In the genomic region with DNA sequence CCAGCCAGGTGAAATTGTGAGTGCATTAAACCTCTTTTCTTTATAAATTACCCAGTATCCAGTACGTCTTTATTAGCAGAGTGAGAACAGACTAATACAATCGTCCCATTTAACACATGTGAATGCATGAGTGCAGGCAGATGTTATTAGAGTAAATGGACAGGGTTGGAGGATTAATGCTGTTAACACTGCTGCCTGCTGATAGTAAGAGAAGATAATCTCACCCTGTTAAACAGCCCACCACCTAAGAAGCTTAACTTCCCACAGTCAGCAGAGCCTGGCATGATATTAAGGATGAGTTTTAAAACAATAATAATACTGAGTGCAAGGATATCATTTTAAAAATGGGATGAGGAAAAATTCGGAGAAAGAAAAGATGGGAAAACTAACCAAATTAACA, we compare ENCODE assay signal across 34 cellular contexts.
"Had no signal": no experiment of that assay in that cellular context is flagged by ENCODE, and none has a peak within 500 bp of the region (broad histone marks: within the 10 kb centered on the region; RNA-seq: fewer than 3 reads in every experiment).

No MANE protein-coding gene starts in this region.

- H3K4me3 Mint-ChIP-seq: activated CD4-positive, alpha-beta memory T cell treated with anti-CD3 and anti-CD28 coated beads for 36 hours; activated CD4-positive, alpha-beta T cell treated with anti-CD3 and anti-CD28 coated beads for 36 hours; activated CD4-positive, alpha-beta T cell treated with anti-CD3 and anti-CD28 coated beads, Interleukin-2, amount 10 ng/mL, durations not matched to agents 24 days and 14 days; activated CD8-positive, alpha-beta memory T cell treated with anti-CD3 and anti-CD28 coated beads, Interleukin-2, amount 10 ng/mL, durations not matched to agents 7 days and 5 days; activated CD8-positive, alpha-beta T cell treated with anti-CD3 and anti-CD28 coated beads, Interleukin-2, amount 10 ng/mL, durations not matched to agents 7 days and 5 days; activated naive CD4-positive, alpha-beta T cell treated with anti-CD3 and anti-CD28 coated beads for 36 hours; activated naive CD4-positive, alpha-beta T cell treated with anti-CD3 and anti-CD28 coated beads, Interleukin-2, amount 50 U/mL, for 24 hours; activated naive CD8-positive, alpha-beta T cell treated with anti-CD3 and anti-CD28 coated beads for 36 hours; activated naive CD8-positive, alpha-beta T cell treated with anti-CD3 and anti-CD28 coated beads, Interleukin-2, amount 50 U/mL, for 24 hours; activated T-helper 1 cell treated with anti-CD3 and anti-CD28 coated beads, Interleukin-12 subunit alpha, Interleukin-12 subunit beta, Interleukin-2, Interleukin-4 antibody, amounts not matched to agents 30 ng/mL and 10 ng/mL and 1 ng/mL, durations not matched to agents 14 hours and 24 hours and 36 hours; effector memory CD8-positive, alpha-beta T cell had no signal

- ATAC-seq: activated CD4-positive, alpha-beta T cell treated with anti-CD3 and anti-CD28 coated beads for 36 hours; activated CD8-positive, alpha-beta memory T cell treated with anti-CD3 and anti-CD28 coated beads, Interleukin-2, amount 10 ng/mL, durations not matched to agents 7 days and 5 days; activated CD8-positive, alpha-beta T cell treated with anti-CD3 and anti-CD28 coated beads, Interleukin-2, amount 10 ng/mL, durations not matched to agents 7 days and 5 days; activated naive CD8-positive, alpha-beta T cell treated with anti-CD3 and anti-CD28 coated beads, Interleukin-2, amount 50 U/mL, for 24 hours; body of pancreas; effector memory CD8-positive, alpha-beta T cell; foreskin keratinocyte; gastrocnemius medialis; heart left ventricle had no signal

- H3K27me3 ChIP-seq: adrenal gland, body of pancreas, esophagus muscularis mucosa, foreskin keratinocyte, gastrocnemius medialis, heart left ventricle had no signal

- FAIRE-seq: colon had no signal

- H3K27me3 Mint-ChIP-seq: activated CD4-positive, alpha-beta memory T cell treated with anti-CD3 and anti-CD28 coated beads for 36 hours; activated CD4-positive, alpha-beta T cell treated with anti-CD3 and anti-CD28 coated beads for 36 hours; activated CD4-positive, alpha-beta T cell treated with anti-CD3 and anti-CD28 coated beads, Interleukin-2, amount 10 ng/mL, durations not matched to agents 24 days and 14 days; activated CD8-positive, alpha-beta memory T cell treated with anti-CD3 and anti-CD28 coated beads, Interleukin-2, amount 10 ng/mL, durations not matched to agents 7 days and 5 days; activated naive CD4-positive, alpha-beta T cell treated with anti-CD3 and anti-CD28 coated beads, Interleukin-2, amount 50 U/mL, for 24 hours; activated naive CD8-positive, alpha-beta T cell treated with anti-CD3 and anti-CD28 coated beads for 36 hours; activated naive CD8-positive, alpha-beta T cell treated with anti-CD3 and anti-CD28 coated beads, Interleukin-2, amount 50 U/mL, for 24 hours; effector memory CD8-positive, alpha-beta T cell had no signal

- DNase-seq: activated CD4-positive, alpha-beta memory T cell treated with anti-CD3 and anti-CD28 coated beads for 36 hours; activated CD4-positive, alpha-beta T cell treated with anti-CD3 and anti-CD28 coated beads for 36 hours; activated CD4-positive, alpha-beta T cell treated with anti-CD3 and anti-CD28 coated beads, Interleukin-2, amount 10 ng/mL, durations not matched to agents 24 days and 14 days; activated CD4-positive, CD25-positive, alpha-beta regulatory T cell; activated CD4-positive, CD25-positive, alpha-beta regulatory T cell treated with anti-CD3 and anti-CD28 coated beads, Interleukin-2, amount 50 U/mL, for 72 hours; activated CD8-positive, alpha-beta memory T cell treated with anti-CD3 and anti-CD28 coated beads, Interleukin-2, amount 10 ng/mL, durations not matched to agents 7 days and 5 days; activated CD8-positive, alpha-beta memory T cell treated with anti-CD3 and anti-CD28 coated beads, Interleukin-2, amount 50 U/mL, for 4 hours; activated CD8-positive, alpha-beta T cell treated with anti-CD3 and anti-CD28 coated beads, Interleukin-2, amount 10 ng/mL, durations not matched to agents 7 days and 5 days; activated effector memory CD4-positive, alpha-beta T cell treated with anti-CD3 and anti-CD28 coated beads, Interleukin-2, amount 50 U/mL, for 16 hours; activated naive CD4-positive, alpha-beta T cell treated with anti-CD3 and anti-CD28 coated beads for 36 hours; activated naive CD8-positive, alpha-beta T cell treated with anti-CD3 and anti-CD28 coated beads for 36 hours; activated naive CD8-positive, alpha-beta T cell treated with anti-CD3 and anti-CD28 coated beads, Interleukin-2, amount 50 U/mL, for 24 hours; activated T-cell treated with anti-CD3 and anti-CD28 coated beads, Interleukin-2, amount 50 U/mL, for 1 hour; activated T-cell treated with anti-CD3 and anti-CD28 coated beads, Interleukin-2, amount 50 U/mL, for 48 hours; adrenal gland; amygdala; aorta; body of pancreas; caudate nucleus; cortex of kidney; dermis blood vessel endothelial cell; effector CD4-positive, alpha-beta T cell; effector memory CD8-positive, alpha-beta T cell; erythroblast; foreskin keratinocyte; gastrocnemius medialis; glutamatergic neuron; heart left ventricle; T-helper 9 cell had no signal

- H3K4me1 ChIP-seq: adrenal gland, body of pancreas, esophagus muscularis mucosa, foreskin keratinocyte, gastrocnemius medialis, heart left ventricle had no signal

- H3K27ac Mint-ChIP-seq: activated CD4-positive, alpha-beta memory T cell treated with anti-CD3 and anti-CD28 coated beads for 36 hours; activated CD4-positive, alpha-beta T cell treated with anti-CD3 and anti-CD28 coated beads for 36 hours; activated CD4-positive, alpha-beta T cell treated with anti-CD3 and anti-CD28 coated beads, Interleukin-2, amount 10 ng/mL, durations not matched to agents 24 days and 14 days; activated CD8-positive, alpha-beta memory T cell treated with anti-CD3 and anti-CD28 coated beads, Interleukin-2, amount 10 ng/mL, durations not matched to agents 7 days and 5 days; activated CD8-positive, alpha-beta T cell treated with anti-CD3 and anti-CD28 coated beads, Interleukin-2, amount 10 ng/mL, durations not matched to agents 7 days and 5 days; activated naive CD4-positive, alpha-beta T cell treated with anti-CD3 and anti-CD28 coated beads for 36 hours; activated naive CD4-positive, alpha-beta T cell treated with anti-CD3 and anti-CD28 coated beads, Interleukin-2, amount 50 U/mL, for 24 hours; activated naive CD8-positive, alpha-beta T cell treated with anti-CD3 and anti-CD28 coated beads for 36 hours; activated naive CD8-positive, alpha-beta T cell treated with anti-CD3 and anti-CD28 coated beads, Interleukin-2, amount 50 U/mL, for 24 hours; activated T-helper 1 cell treated with anti-CD3 and anti-CD28 coated beads, Interleukin-12 subunit alpha, Interleukin-12 subunit beta, Interleukin-2, Interleukin-4 antibody, amounts not matched to agents 30 ng/mL and 10 ng/mL and 1 ng/mL, durations not matched to agents 14 hours and 24 hours and 36 hours; activated T-helper 2 cell treated with anti-CD3 and anti-CD28 coated beads, Interferon-gamma antibody, Interleukin-2, Interleukin-4, amounts not matched to agents 10 μg/mL and 5 μg/mL and 100 μg/mL, durations not matched to agents 14 hours and 24 hours and 36 hours; effector memory CD8-positive, alpha-beta T cell had no signal

- H3K27ac ChIP-seq: adrenal gland, body of pancreas, esophagus muscularis mucosa, foreskin keratinocyte, gastrocnemius medialis, heart left ventricle had no signal

- H3K9me3 ChIP-seq: adrenal gland, body of pancreas, gastrocnemius medialis, heart left ventricle had no signal

- H3K36me3 Mint-ChIP-seq: activated CD4-positive, alpha-beta memory T cell treated with anti-CD3 and anti-CD28 coated beads for 36 hours; activated CD8-positive, alpha-beta memory T cell treated with anti-CD3 and anti-CD28 coated beads, Interleukin-2, amount 10 ng/mL, durations not matched to agents 7 days and 5 days; activated naive CD4-positive, alpha-beta T cell treated with anti-CD3 and anti-CD28 coated beads, Interleukin-2, amount 50 U/mL, for 24 hours; activated naive CD8-positive, alpha-beta T cell treated with anti-CD3 and anti-CD28 coated beads for 36 hours had no signal

- H3K4me1 Mint-ChIP-seq: activated CD4-positive, alpha-beta T cell treated with anti-CD3 and anti-CD28 coated beads for 36 hours; activated CD4-positive, alpha-beta T cell treated with anti-CD3 and anti-CD28 coated beads, Interleukin-2, amount 10 ng/mL, durations not matched to agents 24 days and 14 days; activated CD8-positive, alpha-beta memory T cell treated with anti-CD3 and anti-CD28 coated beads, Interleukin-2, amount 10 ng/mL, durations not matched to agents 7 days and 5 days; activated naive CD4-positive, alpha-beta T cell treated with anti-CD3 and anti-CD28 coated beads, Interleukin-2, amount 50 U/mL, for 24 hours; activated naive CD8-positive, alpha-beta T cell treated with anti-CD3 and anti-CD28 coated beads for 36 hours; activated naive CD8-positive, alpha-beta T cell treated with anti-CD3 and anti-CD28 coated beads, Interleukin-2, amount 50 U/mL, for 24 hours had no signal

- H3K4me3 ChIP-seq: adrenal gland, body of pancreas, esophagus muscularis mucosa, gastrocnemius medialis, heart left ventricle had no signal

- H3K36me3 ChIP-seq: adrenal gland, esophagus muscularis mucosa, gastrocnemius medialis, heart left ventricle had no signal

- H3K9me3 Mint-ChIP-seq: activated CD4-positive, alpha-beta T cell treated with anti-CD3 and anti-CD28 coated beads, Interleukin-2, amount 10 ng/mL, durations not matched to agents 24 days and 14 days; activated naive CD4-positive, alpha-beta T cell treated with anti-CD3 and anti-CD28 coated beads for 36 hours; activated naive CD4-positive, alpha-beta T cell treated with anti-CD3 and anti-CD28 coated beads, Interleukin-2, amount 50 U/mL, for 24 hours; activated naive CD8-positive, alpha-beta T cell treated with anti-CD3 and anti-CD28 coated beads for 36 hours; activated naive CD8-positive, alpha-beta T cell treated with anti-CD3 and anti-CD28 coated beads, Interleukin-2, amount 50 U/mL, for 24 hours; activated T-helper 2 cell treated with anti-CD3 and anti-CD28 coated beads, Interferon-gamma antibody, Interleukin-2, Interleukin-4, amounts not matched to agents 10 μg/mL and 5 μg/mL and 100 μg/mL, durations not matched to agents 14 hours and 24 hours and 36 hours had no signal
